ENCODE assay signal across 8 cellular contexts in genomic region chr3:123286308-123287023, GRCh38.
A peak's percentile ranks its signal among the peaks of the same experiment; 100 is the strongest.
DNase-seq lines count a peak whose midpoint lies in the region; ATAC-seq lines count a peak whose summit lies in the region.

No MANE protein-coding gene starts in this region.

- DNase-seq in DMS 273 treated with DMSO at 0.1 percent for 48 hours (lab: John Stamatoyannopoulos, UW) (peak; percentile 9), NCI-H69 (lab: John Stamatoyannopoulos, UW) (peak; percentile 14), adipocyte (ENCODE audit: low read depth) (peak; percentile 68), right cardiac atrium (peak in 1 of 3 donors; percentile 43), NCI-H1417 treated with DMSO at 0.1 percent for 48 hours (lab: John Stamatoyannopoulos, UW) (no peak)
- DNase-seq in stimulated activated CD4-positive, alpha-beta T cell treated with anti-CD3 and anti-CD28 coated beads, Interleukin-1b, Interleukin-23, amount 100 ng/mL, for 48 hours = peak; percentile 18
- DNase-seq in T-helper 2 cell treated with Interferon-gamma antibody and Interleukin-4, amounts not matched to agents 5 μg/mL and 100 μg/mL, for 36 hours (ENCODE audit: low spot score) = no peak

- H3K36me3 ChIP-seq in adipocyte (ENCODE audit: control insufficient read depth, insufficient read depth, low read length, severe bottlenecking) = no peaks in the 10 kb centered on the region

- no peaks in the 10 kb centered on the region for H3K4me1 Mint-ChIP-seq in T-helper 2 cell treated with Interferon-gamma antibody and Interleukin-4, amounts not matched to agents 5 μg/mL and 100 μg/mL, for 36 hours (ENCODE audit: low read depth)

- H3K9me3 ChIP-seq in adipocyte (ENCODE audit: control insufficient read depth, low read length) (no peaks in the 10 kb centered on the region), right cardiac atrium (ENCODE audit: control insufficient read depth, low read length) (no peaks in the 10 kb centered on the region)

- H3K4me1 ChIP-seq in adipocyte (ENCODE audit: control insufficient read depth, insufficient read depth, low read length) (no peaks in the 10 kb centered on the region), right cardiac atrium (ENCODE audit: control insufficient read depth, insufficient read depth, low read length) (no peaks in the 10 kb centered on the region)

- no peaks in the 10 kb centered on the region for H3K36me3 Mint-ChIP-seq in T-helper 2 cell treated with Interferon-gamma antibody and Interleukin-4, amounts not matched to agents 5 μg/mL and 100 μg/mL, for 36 hours (ENCODE audit: low read depth)

- H3K4me3 Mint-ChIP-seq in T-helper 2 cell treated with Interferon-gamma antibody and Interleukin-4, amounts not matched to agents 5 μg/mL and 100 μg/mL, for 36 hours = no peak overlapping the region

- no peak overlapping the region for H3K9ac ChIP-seq in adipocyte (ENCODE audit: low read length)

- no peak overlapping the region for H3K27ac Mint-ChIP-seq in T-helper 2 cell treated with Interferon-gamma antibody and Interleukin-4, amounts not matched to agents 5 μg/mL and 100 μg/mL, for 36 hours

- WGBS in right cardiac atrium = 78% methylated on average over 16 of the region's 16 CpGs

- H3K27me3 Mint-ChIP-seq in T-helper 2 cell treated with Interferon-gamma antibody and Interleukin-4, amounts not matched to agents 5 μg/mL and 100 μg/mL, for 36 hours (ENCODE audit: low read depth) = no peaks in the 10 kb centered on the region

- peaks cover 8% of the 10 kb centered on the region for H3K27me3 ChIP-seq in adipocyte (replicated peaks; ENCODE audit: control insufficient read depth, insufficient read depth, low read length)
- H3K27me3 ChIP-seq in right cardiac atrium (ENCODE audit: control insufficient read depth, insufficient read depth) = no peaks in the 10 kb centered on the region

- ATAC-seq in GM21423 (IDR thresholded peaks at IDR 0.05; ENCODE audit: unreplicated experiment) = peak; percentile 60
- peak; percentile 5 to 19 for ATAC-seq in right cardiac atrium

- H3K9me3 Mint-ChIP-seq in T-helper 2 cell treated with Interferon-gamma antibody and Interleukin-4, amounts not matched to agents 5 μg/mL and 100 μg/mL, for 36 hours = no peaks in the 10 kb centered on the region

- no peak overlapping the region for H3K27ac ChIP-seq in right cardiac atrium (ENCODE audit: low read length)

- H3K4me3 ChIP-seq in adipocyte (ENCODE audit: low read length) = no peak overlapping the region
- H3K4me3 ChIP-seq in right cardiac atrium (ENCODE audit: low read length) = no peak overlapping the region

- intact Hi-C loops in right cardiac atrium (cut with DNase I) = no loop called here

Comparison
In these comparisons a context has a peak if more than half of its experiments do, and no peak if none do; other contexts are left out.
1. DNase-seq: peak in DMS 273 treated with DMSO at 0.1 percent for 48 hours (single experiment), NCI-H69 (single experiment), adipocyte (single experiment) and stimulated activated CD4-positive, alpha-beta T cell treated with anti-CD3 and anti-CD28 coated beads, Interleukin-1b, Interleukin-23, amount 100 ng/mL, for 48 hours (single experiment); none in T-helper 2 cell treated with Interferon-gamma antibody and Interleukin-4, amounts not matched to agents 5 μg/mL and 100 μg/mL, for 36 hours (single experiment) and NCI-H1417 treated with DMSO at 0.1 percent for 48 hours (single experiment).